In genomic region chr5:107359916-107360234, GRCh38 we compare ENCODE assay signal across 2 cellular contexts.
A peak's percentile ranks its signal among the peaks of the same experiment; 100 is the strongest.
TF ChIP-seq lines count a peak whose summit lies in the region.

No MANE protein-coding gene starts in this region.

TF ChIP-seq in A549, 52 proteins besides CTCF, POLR2A, EP300 and RAD21:
- no peak for TF ChIP-seq ZC3H11A (IDR thresholded peaks at IDR 0.05)
- no peak for TF ChIP-seq PHF8 (IDR thresholded peaks at IDR 0.05; ENCODE audit: borderline replicate concordance, low read depth)
- TF ChIP-seq, protein P1, sequence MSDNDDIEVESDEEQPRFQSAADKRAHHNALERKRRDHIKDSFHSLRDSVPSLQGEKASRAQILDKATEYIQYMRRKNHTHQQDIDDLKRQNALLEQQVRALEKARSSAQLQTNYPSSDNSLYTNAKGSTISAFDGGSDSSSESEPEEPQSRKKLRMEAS (IDR thresholded peaks at IDR 0.05): 0 out of 2 replicates have a peak, but pooled peaks have one; percentile 28
- TF ChIP-seq ZNF302 (CRISPR knock-in tag; IDR thresholded peaks at IDR 0.05): no peak
- TF ChIP-seq SMC3 (IDR thresholded peaks at IDR 0.05): peak; percentile 28; the same call in 1 of the 3 replicates
- TF ChIP-seq NPAS2 (CRISPR knock-in tag; IDR thresholded peaks at IDR 0.05; ENCODE audit: borderline replicate concordance): no peak
- TF ChIP-seq KDM1A (IDR thresholded peaks at IDR 0.05; ENCODE audit: low read depth): no peak
- no peak for TF ChIP-seq TP53 (CRISPR knock-in tag; IDR thresholded peaks at IDR 0.05)

TF ChIP-seq in endothelial cell of umbilical vein, 7 proteins besides CTCF, POLR2A, EP300 and RAD21:
- TF ChIP-seq GATA2 (IDR thresholded peaks at IDR 0.05; ENCODE audit: insufficient read depth, insufficient read length, low read depth, low read length) (no peak), POLR2AphosphoS5 (IDR thresholded peaks at IDR 0.05; ENCODE audit: insufficient read depth, low read depth, low read length) (no peak), EZH2 (IDR thresholded peaks at IDR 0.05; ENCODE audit: borderline replicate concordance, low read depth, low read length, severe bottlenecking) (no peak), JUN (IDR thresholded peaks at IDR 0.05; ENCODE audit: borderline replicate concordance, insufficient read depth, insufficient read length, low read depth) (no peak)
- TF ChIP-seq, protein P1 (IDR thresholded peaks at IDR 0.05; ENCODE audit: insufficient read depth, insufficient read length): no peak
